1 cellular context compared by ENCODE assay signal in the genomic region with DNA sequence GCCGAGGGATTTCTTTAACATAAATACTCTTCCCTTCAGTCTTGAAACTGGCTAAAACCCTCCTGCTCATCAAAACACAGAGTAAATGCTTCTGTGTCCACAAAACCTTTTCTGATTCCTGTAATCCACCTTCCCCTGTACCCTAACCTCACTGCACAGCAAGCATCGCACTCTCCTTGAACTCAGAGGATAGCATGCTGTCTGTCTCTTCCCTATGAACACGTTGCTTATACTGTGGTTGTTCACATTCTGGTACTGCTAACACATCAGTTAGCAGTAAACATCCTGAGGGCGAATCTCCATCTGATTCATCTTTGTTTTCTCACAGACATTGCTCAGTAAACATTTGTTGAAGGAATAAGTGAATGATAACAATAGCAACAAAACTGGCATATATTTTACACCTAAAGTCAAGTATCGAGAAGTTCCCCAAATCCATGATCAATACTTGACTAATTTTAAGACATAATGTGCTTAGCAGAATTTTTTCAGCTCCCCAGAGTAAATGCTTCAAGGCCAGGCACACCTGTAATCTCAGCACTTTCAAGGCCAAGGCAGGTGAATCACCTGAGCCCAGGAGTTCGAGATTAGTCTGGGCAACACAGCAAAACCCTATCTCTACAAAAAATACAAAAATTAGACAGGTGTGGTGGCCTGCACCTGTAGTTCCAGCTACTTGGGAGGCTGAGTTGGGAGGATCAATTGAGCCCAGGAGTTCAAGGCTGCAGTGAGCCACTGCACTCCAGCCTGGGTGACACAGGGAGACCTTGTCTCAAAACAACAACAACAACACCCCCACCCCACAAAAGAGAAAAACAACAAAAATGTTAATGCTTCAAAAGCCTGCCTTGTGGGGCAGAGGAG.
TF ChIP-seq lines count a peak whose summit lies in the region.

No MANE protein-coding gene starts in this region.

TF ChIP-seq in HepG2, 621 proteins besides CTCF, POLR2A, EP300 and RAD21 (continued from another document and continues in another):
- TF ChIP-seq, protein P1, sequence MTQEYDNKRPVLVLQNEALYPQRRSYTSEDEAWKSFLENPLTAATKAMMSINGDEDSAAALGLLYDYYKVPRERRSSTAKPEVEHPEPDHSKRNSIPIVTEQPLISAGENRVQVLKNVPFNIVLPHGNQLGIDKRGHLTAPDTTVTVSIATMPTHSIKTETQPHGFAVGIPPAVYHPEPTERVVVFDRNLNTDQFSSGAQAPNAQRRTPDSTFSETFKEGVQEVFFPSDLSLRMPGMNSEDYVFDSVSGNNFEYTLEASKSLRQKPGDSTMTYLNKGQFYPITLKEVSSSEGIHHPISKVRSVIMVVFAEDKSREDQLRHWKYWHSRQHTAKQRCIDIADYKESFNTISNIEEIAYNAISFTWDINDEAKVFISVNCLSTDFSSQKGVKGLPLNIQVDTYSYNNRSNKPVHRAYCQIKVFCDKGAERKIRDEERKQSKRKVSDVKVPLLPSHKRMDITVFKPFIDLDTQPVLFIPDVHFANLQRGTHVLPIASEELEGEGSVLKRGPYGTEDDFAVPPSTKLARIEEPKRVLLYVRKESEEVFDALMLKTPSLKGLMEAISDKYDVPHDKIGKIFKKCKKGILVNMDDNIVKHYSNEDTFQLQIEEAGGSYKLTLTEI (CRISPR knock-in tag; conservative IDR thresholded peaks at IDR 0.05): no peak
- TF ChIP-seq FOXK1 (CRISPR knock-in tag; IDR thresholded peaks at IDR 0.05; ENCODE audit: borderline replicate concordance, low read depth) (peak; percentile 73; the same call in 1 of the 2 replicates), ZMYM4 (CRISPR knock-in tag; IDR thresholded peaks at IDR 0.05) (no peak), HNRNPLL (IDR thresholded peaks at IDR 0.05; ENCODE audit: low read depth, low read length, poor library complexity, severe bottlenecking) (no peak), TMF1 (CRISPR knock-in tag; IDR thresholded peaks at IDR 0.05; ENCODE audit: low read depth) (no peak), ZNF549 (CRISPR knock-in tag; IDR thresholded peaks at IDR 0.05) (no peak), NFIC (IDR thresholded peaks at IDR 0.05; ENCODE audit: low read length) (peak; percentile 62; the same call in 1 of the 2 replicates), HNRNPL (IDR thresholded peaks at IDR 0.05; ENCODE audit: low read depth, low read length) (no peak), FOSL2 (CRISPR knock-in tag; IDR thresholded peaks at IDR 0.05) (peak; percentile 84), PHF20 (CRISPR knock-in tag; IDR thresholded peaks at IDR 0.05) (no peak), SAFB2 (CRISPR knock-in tag; IDR thresholded peaks at IDR 0.05; ENCODE audit: borderline replicate concordance, low read depth) (no peak), NCOR1 (IDR thresholded peaks at IDR 0.05; ENCODE audit: borderline replicate concordance, low read length) (peak; percentile 12; the same call in 1 of the 2 replicates), TOPORS (CRISPR knock-in tag; IDR thresholded peaks at IDR 0.05) (no peak), ARID2 (CRISPR knock-in tag; IDR thresholded peaks at IDR 0.05; ENCODE audit: borderline replicate concordance) (no peak; the same call in 1 of the 2 replicates), FOXA1 (IDR thresholded peaks at IDR 0.05) (no peak), FOXA1 (CRISPR knock-in tag; IDR thresholded peaks at IDR 0.05) (peak; percentile 67), KLF9 (CRISPR knock-in tag; IDR thresholded peaks at IDR 0.05; ENCODE audit: low read depth) (0 out of 2 replicates have a peak, but pooled peaks have one; percentile 62), ZFP1 (CRISPR knock-in tag; IDR thresholded peaks at IDR 0.05) (no peak), CREM (IDR thresholded peaks at IDR 0.05) (peak; percentile 73), CREM (CRISPR knock-in tag; IDR thresholded peaks at IDR 0.05) (no peak), ZNF121 (CRISPR knock-in tag; IDR thresholded peaks at IDR 0.05) (no peak), ZNF737 (CRISPR knock-in tag; IDR thresholded peaks at IDR 0.05; ENCODE audit: borderline replicate concordance) (no peak), ZNF768 (CRISPR knock-in tag; IDR thresholded peaks at IDR 0.05) (no peak), SRSF9 (IDR thresholded peaks at IDR 0.05; ENCODE audit: borderline replicate concordance, insufficient read depth, low read depth, low read length, poor library complexity, severe bottlenecking) (no peak), ZNF720 (CRISPR knock-in tag; IDR thresholded peaks at IDR 0.05) (no peak)
- TF ChIP-seq, protein P2, sequence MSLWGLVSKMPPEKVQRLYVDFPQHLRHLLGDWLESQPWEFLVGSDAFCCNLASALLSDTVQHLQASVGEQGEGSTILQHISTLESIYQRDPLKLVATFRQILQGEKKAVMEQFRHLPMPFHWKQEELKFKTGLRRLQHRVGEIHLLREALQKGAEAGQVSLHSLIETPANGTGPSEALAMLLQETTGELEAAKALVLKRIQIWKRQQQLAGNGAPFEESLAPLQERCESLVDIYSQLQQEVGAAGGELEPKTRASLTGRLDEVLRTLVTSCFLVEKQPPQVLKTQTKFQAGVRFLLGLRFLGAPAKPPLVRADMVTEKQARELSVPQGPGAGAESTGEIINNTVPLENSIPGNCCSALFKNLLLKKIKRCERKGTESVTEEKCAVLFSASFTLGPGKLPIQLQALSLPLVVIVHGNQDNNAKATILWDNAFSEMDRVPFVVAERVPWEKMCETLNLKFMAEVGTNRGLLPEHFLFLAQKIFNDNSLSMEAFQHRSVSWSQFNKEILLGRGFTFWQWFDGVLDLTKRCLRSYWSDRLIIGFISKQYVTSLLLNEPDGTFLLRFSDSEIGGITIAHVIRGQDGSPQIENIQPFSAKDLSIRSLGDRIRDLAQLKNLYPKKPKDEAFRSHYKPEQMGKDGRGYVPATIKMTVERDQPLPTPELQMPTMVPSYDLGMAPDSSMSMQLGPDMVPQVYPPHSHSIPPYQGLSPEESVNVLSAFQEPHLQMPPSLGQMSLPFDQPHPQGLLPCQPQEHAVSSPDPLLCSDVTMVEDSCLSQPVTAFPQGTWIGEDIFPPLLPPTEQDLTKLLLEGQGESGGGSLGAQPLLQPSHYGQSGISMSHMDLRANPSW (CRISPR knock-in tag; IDR thresholded peaks at IDR 0.05; ENCODE audit: borderline replicate concordance): peak; percentile 80; the same call in 1 of the 2 replicates
- TF ChIP-seq, protein P3, sequence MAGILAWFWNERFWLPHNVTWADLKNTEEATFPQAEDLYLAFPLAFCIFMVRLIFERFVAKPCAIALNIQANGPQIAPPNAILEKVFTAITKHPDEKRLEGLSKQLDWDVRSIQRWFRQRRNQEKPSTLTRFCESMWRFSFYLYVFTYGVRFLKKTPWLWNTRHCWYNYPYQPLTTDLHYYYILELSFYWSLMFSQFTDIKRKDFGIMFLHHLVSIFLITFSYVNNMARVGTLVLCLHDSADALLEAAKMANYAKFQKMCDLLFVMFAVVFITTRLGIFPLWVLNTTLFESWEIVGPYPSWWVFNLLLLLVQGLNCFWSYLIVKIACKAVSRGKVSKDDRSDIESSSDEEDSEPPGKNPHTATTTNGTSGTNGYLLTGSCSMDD (CRISPR knock-in tag; IDR thresholded peaks at IDR 0.05): no peak
- TF ChIP-seq, protein P4, sequence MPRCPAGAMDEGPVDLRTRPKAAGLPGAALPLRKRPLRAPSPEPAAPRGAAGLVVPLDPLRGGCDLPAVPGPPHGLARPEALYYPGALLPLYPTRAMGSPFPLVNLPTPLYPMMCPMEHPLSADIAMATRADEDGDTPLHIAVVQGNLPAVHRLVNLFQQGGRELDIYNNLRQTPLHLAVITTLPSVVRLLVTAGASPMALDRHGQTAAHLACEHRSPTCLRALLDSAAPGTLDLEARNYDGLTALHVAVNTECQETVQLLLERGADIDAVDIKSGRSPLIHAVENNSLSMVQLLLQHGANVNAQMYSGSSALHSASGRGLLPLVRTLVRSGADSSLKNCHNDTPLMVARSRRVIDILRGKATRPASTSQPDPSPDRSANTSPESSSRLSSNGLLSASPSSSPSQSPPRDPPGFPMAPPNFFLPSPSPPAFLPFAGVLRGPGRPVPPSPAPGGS (CRISPR knock-in tag; IDR thresholded peaks at IDR 0.05): no peak
- TF ChIP-seq, protein P5, sequence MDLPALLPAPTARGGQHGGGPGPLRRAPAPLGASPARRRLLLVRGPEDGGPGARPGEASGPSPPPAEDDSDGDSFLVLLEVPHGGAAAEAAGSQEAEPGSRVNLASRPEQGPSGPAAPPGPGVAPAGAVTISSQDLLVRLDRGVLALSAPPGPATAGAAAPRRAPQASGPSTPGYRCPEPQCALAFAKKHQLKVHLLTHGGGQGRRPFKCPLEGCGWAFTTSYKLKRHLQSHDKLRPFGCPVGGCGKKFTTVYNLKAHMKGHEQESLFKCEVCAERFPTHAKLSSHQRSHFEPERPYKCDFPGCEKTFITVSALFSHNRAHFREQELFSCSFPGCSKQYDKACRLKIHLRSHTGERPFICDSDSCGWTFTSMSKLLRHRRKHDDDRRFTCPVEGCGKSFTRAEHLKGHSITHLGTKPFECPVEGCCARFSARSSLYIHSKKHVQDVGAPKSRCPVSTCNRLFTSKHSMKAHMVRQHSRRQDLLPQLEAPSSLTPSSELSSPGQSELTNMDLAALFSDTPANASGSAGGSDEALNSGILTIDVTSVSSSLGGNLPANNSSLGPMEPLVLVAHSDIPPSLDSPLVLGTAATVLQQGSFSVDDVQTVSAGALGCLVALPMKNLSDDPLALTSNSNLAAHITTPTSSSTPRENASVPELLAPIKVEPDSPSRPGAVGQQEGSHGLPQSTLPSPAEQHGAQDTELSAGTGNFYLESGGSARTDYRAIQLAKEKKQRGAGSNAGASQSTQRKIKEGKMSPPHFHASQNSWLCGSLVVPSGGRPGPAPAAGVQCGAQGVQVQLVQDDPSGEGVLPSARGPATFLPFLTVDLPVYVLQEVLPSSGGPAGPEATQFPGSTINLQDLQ (CRISPR knock-in tag; IDR thresholded peaks at IDR 0.05): no peak
- TF ChIP-seq, protein P6, sequence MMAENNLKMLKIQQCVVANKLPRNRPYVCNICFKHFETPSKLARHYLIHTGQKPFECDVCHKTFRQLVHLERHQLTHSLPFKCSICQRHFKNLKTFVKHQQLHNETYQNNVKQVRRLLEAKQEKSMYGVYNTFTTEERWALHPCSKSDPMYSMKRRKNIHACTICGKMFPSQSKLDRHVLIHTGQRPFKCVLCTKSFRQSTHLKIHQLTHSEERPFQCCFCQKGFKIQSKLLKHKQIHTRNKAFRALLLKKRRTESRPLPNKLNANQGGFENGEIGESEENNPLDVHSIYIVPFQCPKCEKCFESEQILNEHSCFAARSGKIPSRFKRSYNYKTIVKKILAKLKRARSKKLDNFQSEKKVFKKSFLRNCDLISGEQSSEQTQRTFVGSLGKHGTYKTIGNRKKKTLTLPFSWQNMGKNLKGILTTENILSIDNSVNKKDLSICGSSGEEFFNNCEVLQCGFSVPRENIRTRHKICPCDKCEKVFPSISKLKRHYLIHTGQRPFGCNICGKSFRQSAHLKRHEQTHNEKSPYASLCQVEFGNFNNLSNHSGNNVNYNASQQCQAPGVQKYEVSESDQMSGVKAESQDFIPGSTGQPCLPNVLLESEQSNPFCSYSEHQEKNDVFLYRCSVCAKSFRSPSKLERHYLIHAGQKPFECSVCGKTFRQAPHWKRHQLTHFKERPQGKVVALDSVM (CRISPR knock-in tag; IDR thresholded peaks at IDR 0.05): peak; percentile 93
- TF ChIP-seq, protein P7, sequence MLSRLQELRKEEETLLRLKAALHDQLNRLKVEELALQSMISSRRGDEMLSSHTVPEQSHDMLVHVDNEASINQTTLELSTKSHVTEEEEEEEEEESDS (CRISPR knock-in tag; IDR thresholded peaks at IDR 0.05; ENCODE audit: borderline replicate concordance): no peak
- TF ChIP-seq, protein P8, sequence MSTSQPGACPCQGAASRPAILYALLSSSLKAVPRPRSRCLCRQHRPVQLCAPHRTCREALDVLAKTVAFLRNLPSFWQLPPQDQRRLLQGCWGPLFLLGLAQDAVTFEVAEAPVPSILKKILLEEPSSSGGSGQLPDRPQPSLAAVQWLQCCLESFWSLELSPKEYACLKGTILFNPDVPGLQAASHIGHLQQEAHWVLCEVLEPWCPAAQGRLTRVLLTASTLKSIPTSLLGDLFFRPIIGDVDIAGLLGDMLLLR (CRISPR knock-in tag; IDR thresholded peaks at IDR 0.05): no peak
- TF ChIP-seq, protein P9, sequence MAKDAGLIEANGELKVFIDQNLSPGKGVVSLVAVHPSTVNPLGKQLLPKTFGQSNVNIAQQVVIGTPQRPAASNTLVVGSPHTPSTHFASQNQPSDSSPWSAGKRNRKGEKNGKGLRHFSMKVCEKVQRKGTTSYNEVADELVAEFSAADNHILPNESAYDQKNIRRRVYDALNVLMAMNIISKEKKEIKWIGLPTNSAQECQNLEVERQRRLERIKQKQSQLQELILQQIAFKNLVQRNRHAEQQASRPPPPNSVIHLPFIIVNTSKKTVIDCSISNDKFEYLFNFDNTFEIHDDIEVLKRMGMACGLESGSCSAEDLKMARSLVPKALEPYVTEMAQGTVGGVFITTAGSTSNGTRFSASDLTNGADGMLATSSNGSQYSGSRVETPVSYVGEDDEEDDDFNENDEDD (CRISPR knock-in tag; IDR thresholded peaks at IDR 0.05; ENCODE audit: borderline replicate concordance): peak; percentile 77
- TF ChIP-seq, protein P10, sequence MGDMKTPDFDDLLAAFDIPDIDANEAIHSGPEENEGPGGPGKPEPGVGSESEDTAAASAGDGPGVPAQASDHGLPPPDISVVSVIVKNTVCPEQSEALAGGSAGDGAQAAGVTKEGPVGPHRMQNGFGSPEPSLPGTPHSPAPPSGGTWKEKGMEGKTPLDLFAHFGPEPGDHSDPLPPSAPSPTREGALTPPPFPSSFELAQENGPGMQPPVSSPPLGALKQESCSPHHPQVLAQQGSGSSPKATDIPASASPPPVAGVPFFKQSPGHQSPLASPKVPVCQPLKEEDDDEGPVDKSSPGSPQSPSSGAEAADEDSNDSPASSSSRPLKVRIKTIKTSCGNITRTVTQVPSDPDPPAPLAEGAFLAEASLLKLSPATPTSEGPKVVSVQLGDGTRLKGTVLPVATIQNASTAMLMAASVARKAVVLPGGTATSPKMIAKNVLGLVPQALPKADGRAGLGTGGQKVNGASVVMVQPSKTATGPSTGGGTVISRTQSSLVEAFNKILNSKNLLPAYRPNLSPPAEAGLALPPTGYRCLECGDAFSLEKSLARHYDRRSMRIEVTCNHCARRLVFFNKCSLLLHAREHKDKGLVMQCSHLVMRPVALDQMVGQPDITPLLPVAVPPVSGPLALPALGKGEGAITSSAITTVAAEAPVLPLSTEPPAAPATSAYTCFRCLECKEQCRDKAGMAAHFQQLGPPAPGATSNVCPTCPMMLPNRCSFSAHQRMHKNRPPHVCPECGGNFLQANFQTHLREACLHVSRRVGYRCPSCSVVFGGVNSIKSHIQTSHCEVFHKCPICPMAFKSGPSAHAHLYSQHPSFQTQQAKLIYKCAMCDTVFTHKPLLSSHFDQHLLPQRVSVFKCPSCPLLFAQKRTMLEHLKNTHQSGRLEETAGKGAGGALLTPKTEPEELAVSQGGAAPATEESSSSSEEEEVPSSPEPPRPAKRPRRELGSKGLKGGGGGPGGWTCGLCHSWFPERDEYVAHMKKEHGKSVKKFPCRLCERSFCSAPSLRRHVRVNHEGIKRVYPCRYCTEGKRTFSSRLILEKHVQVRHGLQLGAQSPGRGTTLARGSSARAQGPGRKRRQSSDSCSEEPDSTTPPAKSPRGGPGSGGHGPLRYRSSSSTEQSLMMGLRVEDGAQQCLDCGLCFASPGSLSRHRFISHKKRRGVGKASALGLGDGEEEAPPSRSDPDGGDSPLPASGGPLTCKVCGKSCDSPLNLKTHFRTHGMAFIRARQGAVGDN (CRISPR knock-in tag; IDR thresholded peaks at IDR 0.05): no peak
